ENCODE assay signal across 19 cellular contexts in genomic region chr13:76791290-76791664, GRCh38.
DNase-seq lines count a peak whose midpoint lies in the region; ATAC-seq and TF ChIP-seq lines count a peak whose summit lies in the region.
"Had no signal": no experiment of that assay in that cellular context is flagged by ENCODE, and none has a peak within 500 bp of the region (broad histone marks: within the 10 kb centered on the region; RNA-seq: fewer than 3 reads in every experiment).

No MANE protein-coding gene starts in this region.

- no peak overlapping the region for H3K4me3 ChIP-seq in fibroblast of mammary gland (ENCODE audit: control insufficient read depth, low read depth, low read length)
- H3K4me3 ChIP-seq: adrenal gland, stomach had no signal

- no peaks in the 10 kb centered on the region for H3K36me3 Mint-ChIP-seq in natural killer cell
- H3K36me3 Mint-ChIP-seq: T-cell had no signal

- no peak overlapping the region for H3K27ac Mint-ChIP-seq in natural killer cell
- H3K27ac Mint-ChIP-seq: activated CD4-positive, alpha-beta T cell treated with anti-CD3 and anti-CD28 coated beads, Interleukin-2, amount 10 ng/mL, durations not matched to agents 7 days and 5 days; T-cell had no signal

- H3K27me3 Mint-ChIP-seq in natural killer cell (ENCODE audit: low read depth in 2 of 2): peaks cover 0 to 11% of the 10 kb centered on the region in 2 donors

- intact Hi-C loops in natural killer cell (cut with micrococcal nuclease): no loop called here

- DNase-seq in DMS153 (lab: John Stamatoyannopoulos, UW) (peak; percentile 38), Daoy (ENCODE audit: low read depth) (peak; percentile 6), SHP77 (lab: John Stamatoyannopoulos, UW) (peak; percentile 48 to 62), fibroblast of mammary gland (ENCODE audit: low read depth) (peak; percentile 27), AG08396 (ENCODE audit: low spot score) (no peak), natural killer cell (no peak), hippocampal formation (lab: John Stamatoyannopoulos, UW) (no peak)
- no peak for DNase-seq in stimulated activated CD4-positive, alpha-beta T cell treated with anti-CD3 and anti-CD28 coated beads, Interleukin-4, amount 100 ng/mL, for 1 hour
- DNase-seq: activated CD4-positive, alpha-beta T cell treated with anti-CD3 and anti-CD28 coated beads, Interleukin-2, amount 10 ng/mL, durations not matched to agents 7 days and 5 days; activated CD8-positive, alpha-beta memory T cell treated with anti-CD3 and anti-CD28 coated beads, Interleukin-2, amount 50 U/mL, for 48 hours; activated effector memory CD4-positive, alpha-beta T cell treated with anti-CD3 and anti-CD28 coated beads, Interleukin-2, amount 50 U/mL, for 16 hours; adrenal gland; KG1; NCI-H1048; NCI-H2227 treated with DMSO at 0.1 percent for 48 hours; stimulated activated CD4-positive, alpha-beta T cell treated with anti-CD3 and anti-CD28 coated beads, Interleukin-2, amount 100 ng/mL, for 48 hours; stomach; T-cell had no signal

- peaks cover 0 to 5% of the 10 kb centered on the region in 2 donors for H3K4me1 Mint-ChIP-seq in natural killer cell
- H3K4me1 Mint-ChIP-seq: activated CD4-positive, alpha-beta T cell treated with anti-CD3 and anti-CD28 coated beads, Interleukin-2, amount 10 ng/mL, durations not matched to agents 7 days and 5 days; central memory CD8-positive, alpha-beta T cell; T-cell had no signal

- no peaks in the 10 kb centered on the region for H3K9me3 Mint-ChIP-seq in natural killer cell
- H3K9me3 Mint-ChIP-seq: activated CD4-positive, alpha-beta T cell treated with anti-CD3 and anti-CD28 coated beads, Interleukin-2, amount 10 ng/mL, durations not matched to agents 7 days and 5 days; central memory CD8-positive, alpha-beta T cell had no signal

- no peak overlapping the region for H3K4me3 Mint-ChIP-seq in natural killer cell
- H3K4me3 Mint-ChIP-seq: activated CD4-positive, alpha-beta T cell treated with anti-CD3 and anti-CD28 coated beads, Interleukin-2, amount 10 ng/mL, durations not matched to agents 7 days and 5 days; central memory CD8-positive, alpha-beta T cell; T-cell had no signal

- TF ChIP-seq CTCF in fibroblast of mammary gland (conservative IDR thresholded peaks at IDR 0.05; ENCODE audit: control insufficient read depth, insufficient read depth, low read depth, low read length) (no peak), natural killer cell (IDR thresholded peaks at IDR 0.05) (no peak)

- ATAC-seq in natural killer cell: no peak
- ATAC-seq: T-cell had no signal

Comparison
In these comparisons a context has a peak if more than half of its experiments do, and no peak if none do; other contexts are left out.
1. DNase-seq: peak in DMS153 (single experiment), Daoy (single experiment), SHP77 (2 of 2) and fibroblast of mammary gland (single experiment); none in AG08396 (single experiment), stimulated activated CD4-positive, alpha-beta T cell treated with anti-CD3 and anti-CD28 coated beads, Interleukin-4, amount 100 ng/mL, for 1 hour (single experiment), natural killer cell (single experiment) and hippocampal formation (0 of 2).